27 cellular contexts compared by ENCODE assay signal in genomic region chrX:99602107-99602506, GRCh38.
"Had no signal": no experiment of that assay in that cellular context is flagged by ENCODE, and none has a peak within 500 bp of the region (broad histone marks: within the 10 kb centered on the region; RNA-seq: fewer than 3 reads in every experiment).

No MANE protein-coding gene starts in this region.

- H3K27ac ChIP-seq: left ventricle myocardium inferior, ovary, right atrium auricular region, right lobe of liver, testis, thyroid gland, transverse colon, upper lobe of left lung, vagina had no signal

- H3K9me3 Mint-ChIP-seq: stimulated activated memory B cell treated with anti-CD40 and anti-IgM and Interleukin-4, amounts not matched to agents 10 μg/mL and 1 μg/mL and 100 μg/mL, for 72 hours had no signal

- H3K4me2 ChIP-seq: smooth muscle cell had no signal

- H3K27me3 Mint-ChIP-seq: memory B cell; naive thymus-derived CD4-positive, alpha-beta T cell; progenitor cell of endocrine pancreas; stimulated activated memory B cell treated with anti-CD40 and anti-IgM and Interleukin-4, amounts not matched to agents 10 μg/mL and 1 μg/mL and 100 μg/mL, for 72 hours; stimulated activated naive CD8-positive, alpha-beta T cell treated with anti-CD3 and anti-CD28 coated beads, Interleukin-15, amount 100 ng/mL, for 72 hours had no signal

- DNase-seq: hippocampal formation; immature natural killer cell; left ventricle myocardium inferior; midbrain; mucosa of descending colon; naive thymus-derived CD4-positive, alpha-beta T cell; ovary; right lobe of liver; stimulated activated CD4-positive, alpha-beta T cell treated with anti-CD3 and anti-CD28 coated beads, Interleukin-1b, Interleukin-23, amount 100 ng/mL, for 48 hours; stimulated activated CD4-positive, alpha-beta T cell treated with anti-CD3 and anti-CD28 coated beads, Interleukin-2, amount 100 ng/mL, for 48 hours; stimulated activated CD4-positive, alpha-beta T cell treated with anti-CD3 and anti-CD28 coated beads, Interleukin-4, amount 100 ng/mL, for 4 hours; stimulated activated CD8-positive, alpha-beta memory T cell treated with anti-CD3 and anti-CD28 coated beads, Interleukin-4, amount 100 ng/mL, for 48 hours; stimulated activated naive CD4-positive, alpha-beta T cell treated with Interleukin-2 at 50 U/mL for 16 hours; stimulated activated naive CD8-positive, alpha-beta T cell treated with anti-CD3 and anti-CD28 coated beads, Interleukin-15, amount 100 ng/mL, for 72 hours; substantia nigra; testis; thyroid gland; transverse colon; upper lobe of left lung had no signal

- ATAC-seq: mucosa of descending colon; naive thymus-derived CD4-positive, alpha-beta T cell; natural killer cell treated with Interleukin-12 subunit alpha and Interleukin-12 subunit beta and Interleukin-15 and Interleukin-18, amount 100 ng/mL, for 72 hours; right lobe of liver; stimulated activated memory B cell treated with anti-CD40 and anti-IgM and Interleukin-4, amounts not matched to agents 10 μg/mL and 1 μg/mL and 100 μg/mL, for 72 hours; stimulated activated naive CD8-positive, alpha-beta T cell treated with anti-CD3 and anti-CD28 coated beads, Interleukin-15, amount 100 ng/mL, for 72 hours had no signal

- H3K9me3 ChIP-seq: left ventricle myocardium inferior, mucosa of descending colon, ovary, right atrium auricular region, right lobe of liver, testis, thyroid gland, transverse colon, upper lobe of left lung, vagina had no signal

- H3K27me3 ChIP-seq: ovary, right atrium auricular region, right lobe of liver, testis, thyroid gland, transverse colon, upper lobe of left lung, vagina had no signal

- H3K4me3 Mint-ChIP-seq: immature natural killer cell; memory B cell; naive thymus-derived CD4-positive, alpha-beta T cell; natural killer cell treated with Interleukin-12 subunit alpha and Interleukin-12 subunit beta and Interleukin-15 and Interleukin-18, amount 100 ng/mL, for 72 hours; stimulated activated memory B cell treated with anti-CD40 and anti-IgM and Interleukin-4, amounts not matched to agents 10 μg/mL and 1 μg/mL and 100 μg/mL, for 72 hours; stimulated activated naive CD8-positive, alpha-beta T cell treated with anti-CD3 and anti-CD28 coated beads, Interleukin-15, amount 100 ng/mL, for 72 hours had no signal

- H3K27ac Mint-ChIP-seq: immature natural killer cell; memory B cell; naive thymus-derived CD4-positive, alpha-beta T cell; natural killer cell treated with Interleukin-12 subunit alpha and Interleukin-12 subunit beta and Interleukin-15 and Interleukin-18, amount 100 ng/mL, for 72 hours; progenitor cell of endocrine pancreas; stimulated activated memory B cell treated with anti-CD40 and anti-IgM and Interleukin-4, amounts not matched to agents 10 μg/mL and 1 μg/mL and 100 μg/mL, for 72 hours; stimulated activated naive CD8-positive, alpha-beta T cell treated with anti-CD3 and anti-CD28 coated beads, Interleukin-15, amount 100 ng/mL, for 72 hours had no signal

- H3K4me3 ChIP-seq: left ventricle myocardium inferior, lung, mucosa of descending colon, ovary, right atrium auricular region, right lobe of liver, smooth muscle cell, testis, thyroid gland, transverse colon, upper lobe of left lung, vagina had no signal

- H3K4me1 ChIP-seq: left ventricle myocardium inferior, right atrium auricular region, right lobe of liver, testis, thyroid gland, transverse colon, upper lobe of left lung, vagina had no signal

- H3K36me3 ChIP-seq: left ventricle myocardium inferior, ovary, right atrium auricular region, right lobe of liver, thyroid gland, transverse colon, upper lobe of left lung, vagina had no signal

- H3K4me1 Mint-ChIP-seq: immature natural killer cell; memory B cell; stimulated activated memory B cell treated with anti-CD40 and anti-IgM and Interleukin-4, amounts not matched to agents 10 μg/mL and 1 μg/mL and 100 μg/mL, for 72 hours; stimulated activated naive CD8-positive, alpha-beta T cell treated with anti-CD3 and anti-CD28 coated beads, Interleukin-15, amount 100 ng/mL, for 72 hours had no signal

- H3K36me3 Mint-ChIP-seq: immature natural killer cell; memory B cell; naive thymus-derived CD4-positive, alpha-beta T cell; natural killer cell treated with Interleukin-12 subunit alpha and Interleukin-12 subunit beta and Interleukin-15 and Interleukin-18, amount 100 ng/mL, for 72 hours; stimulated activated memory B cell treated with anti-CD40 and anti-IgM and Interleukin-4, amounts not matched to agents 10 μg/mL and 1 μg/mL and 100 μg/mL, for 72 hours had no signal
